8 cellular contexts compared by ENCODE assay signal in genomic region chr6:26088344-26088743, GRCh38. TPM values are rescaled to one million over a fixed set of nuclear protein-coding genes. Genes with fewer than 3 reads are reported as not detected.
DNase-seq lines count a peak whose midpoint lies in the region; ATAC-seq and TF ChIP-seq lines count a peak whose summit lies in the region.

No MANE protein-coding gene starts in this region.

- H3K27me3 Mint-ChIP-seq in T-helper 2 cell treated with Interferon-gamma antibody and Interleukin-4, amounts not matched to agents 5 μg/mL and 100 μg/mL, for 36 hours (ENCODE audit: low read depth), result peaks cover 8% of the 10 kb centered on the region
- peaks cover 4% of the 10 kb centered on the region for H3K27me3 Mint-ChIP-seq in brain

- no peaks in the 10 kb centered on the region for H3K36me3 Mint-ChIP-seq in T-helper 2 cell treated with Interferon-gamma antibody and Interleukin-4, amounts not matched to agents 5 μg/mL and 100 μg/mL, for 36 hours (ENCODE audit: low read depth)
- no peaks in the 10 kb centered on the region for H3K36me3 Mint-ChIP-seq in brain

- ATAC-seq in left lung, result peak; percentile 51

- peak overlapping the region; percentile 80 for H3K4me3 Mint-ChIP-seq in T-helper 2 cell treated with Interferon-gamma antibody and Interleukin-4, amounts not matched to agents 5 μg/mL and 100 μg/mL, for 36 hours
- H3K4me3 Mint-ChIP-seq in brain, result peak overlapping the region in 3 of 5 experiments; percentile 39 to 83 (median 79)

- H3K27me3 ChIP-seq in left lung, result no peaks in the 10 kb centered on the region
- H3K27me3 ChIP-seq in thymus (ENCODE audit: control insufficient read depth, insufficient read depth), result no peaks in the 10 kb centered on the region

- H3K4me3 ChIP-seq in left lung (peak overlapping the region; percentile 64 to 65), thymus (ENCODE audit: low read length) (no peak overlapping the region)

- no peak overlapping the region for H3K27ac Mint-ChIP-seq in T-helper 2 cell treated with Interferon-gamma antibody and Interleukin-4, amounts not matched to agents 5 μg/mL and 100 μg/mL, for 36 hours
- peak overlapping the region in 2 of 5 experiments; percentile 1 to 15 for H3K27ac Mint-ChIP-seq in brain

- intact Hi-C loops in left lung (cut with DNase I), result no loop called here

- DNase-seq in T-helper 2 cell treated with Interferon-gamma antibody and Interleukin-4, amounts not matched to agents 5 μg/mL and 100 μg/mL, for 36 hours (ENCODE audit: low spot score), result no peak
- DNase-seq in T-helper 2 cell (no peak), left lung (no peak), KBM-7 (no peak), COLO829 (ENCODE audit: low spot score) (no peak), activated gamma-delta T cell (lab: John Stamatoyannopoulos, UW) (no peak)

- WGBS in thymus, result 97% methylated on average over 5 of the region's 5 CpGs

- H3K36me3 ChIP-seq in left lung (no peaks in the 10 kb centered on the region), thymus (ENCODE audit: control insufficient read depth, insufficient read depth) (no peaks in the 10 kb centered on the region)

- in situ Hi-C loops in KBM-7 (cut with MboI; ENCODE audit: low pct_unique_long_range_greater_than_20kb, low sequenced_read_pairs), result no loop called here

- no peaks in the 10 kb centered on the region for H3K9me3 ChIP-seq in left lung
- H3K9me3 ChIP-seq in thymus (ENCODE audit: control insufficient read depth), result no peaks in the 10 kb centered on the region

- peaks cover 36% of the 10 kb centered on the region for H3K4me1 Mint-ChIP-seq in T-helper 2 cell treated with Interferon-gamma antibody and Interleukin-4, amounts not matched to agents 5 μg/mL and 100 μg/mL, for 36 hours (ENCODE audit: low read depth)
- H3K4me1 Mint-ChIP-seq in brain, result peaks cover 12% of the 10 kb centered on the region

- TF ChIP-seq CTCF in brain (conservative IDR thresholded peaks at IDR 0.05), result no peak
- no peak for TF ChIP-seq CTCF in left lung (IDR thresholded peaks at IDR 0.05)

- H3K9me3 Mint-ChIP-seq in T-helper 2 cell treated with Interferon-gamma antibody and Interleukin-4, amounts not matched to agents 5 μg/mL and 100 μg/mL, for 36 hours, result no peaks in the 10 kb centered on the region
- peaks cover 0 to 1% (median 0%) of the 10 kb centered on the region in 5 experiments for H3K9me3 Mint-ChIP-seq in brain

- H3K4me1 ChIP-seq in left lung (peaks cover 10 to 27% of the 10 kb centered on the region in 2 donors), thymus (ENCODE audit: control insufficient read depth, insufficient read depth, low read length) (peaks cover 7% of the 10 kb centered on the region)

- H3K27ac ChIP-seq in left lung (peak overlapping the region; percentile 88 to 94), thymus (ENCODE audit: low read depth) (peak overlapping the region; percentile 11)

RNA-seq across cellular contexts. Expression of gene HFE, which starts 1.1 kb away (rescaled TPM):
- polyA plus RNA-seq in brain (ENCODE audit: insufficient read depth, low read depth, low replicate concordance) (1.6 TPM), thymus (3.8 TPM)
- 10 to 100 TPM; 11.8 to 12.7 TPM for total RNA-seq in left lung
